Comparison of ENCODE assay signal across 26 cellular contexts in genomic region chr2:107576991-107577390, GRCh38.
"Had no signal": no experiment of that assay in that cellular context is flagged by ENCODE, and none has a peak within 500 bp of the region (broad histone marks: within the 10 kb centered on the region; RNA-seq: fewer than 3 reads in every experiment).

No MANE protein-coding gene starts in this region.

- H3K36me3 Mint-ChIP-seq: activated CD4-positive, alpha-beta memory T cell treated with anti-CD3 and anti-CD28 coated beads for 36 hours; activated CD8-positive, alpha-beta memory T cell treated with anti-CD3 and anti-CD28 coated beads, Interleukin-2, amount 10 ng/mL, durations not matched to agents 7 days and 5 days; activated naive CD8-positive, alpha-beta T cell had no signal

- H3K4me3 Mint-ChIP-seq: activated CD4-positive, alpha-beta memory T cell treated with anti-CD3 and anti-CD28 coated beads for 36 hours; activated CD4-positive, alpha-beta T cell treated with anti-CD3 and anti-CD28 coated beads for 36 hours; activated CD4-positive, alpha-beta T cell treated with anti-CD3 and anti-CD28 coated beads, Interleukin-2, amount 10 ng/mL, durations not matched to agents 24 days and 14 days; activated CD8-positive, alpha-beta memory T cell treated with anti-CD3 and anti-CD28 coated beads, Interleukin-2, amount 10 ng/mL, durations not matched to agents 7 days and 5 days; activated CD8-positive, alpha-beta T cell treated with anti-CD3 and anti-CD28 coated beads, Interleukin-2, amount 10 ng/mL, durations not matched to agents 7 days and 5 days; activated naive CD8-positive, alpha-beta T cell; activated T-helper 1 cell treated with anti-CD3 and anti-CD28 coated beads, Interleukin-12 subunit alpha, Interleukin-12 subunit beta, Interleukin-2, Interleukin-4 antibody, amounts not matched to agents 30 ng/mL and 10 ng/mL and 1 ng/mL, durations not matched to agents 14 hours and 24 hours and 36 hours; endodermal cell had no signal

- H3K36me3 ChIP-seq: colonic mucosa had no signal

- H3K4me3 ChIP-seq: body of pancreas, colonic mucosa had no signal

- DNase-seq: activated CD4-positive, alpha-beta memory T cell treated with anti-CD3 and anti-CD28 coated beads for 36 hours; activated CD4-positive, alpha-beta T cell treated with anti-CD3 and anti-CD28 coated beads for 36 hours; activated CD4-positive, alpha-beta T cell treated with anti-CD3 and anti-CD28 coated beads, Interleukin-2, amount 10 ng/mL, durations not matched to agents 24 days and 14 days; activated CD4-positive, CD25-positive, alpha-beta regulatory T cell; activated CD4-positive, CD25-positive, alpha-beta regulatory T cell treated with anti-CD3 and anti-CD28 coated beads, Interleukin-2, amount 50 U/mL, for 72 hours; activated CD8-positive, alpha-beta memory T cell treated with anti-CD3 and anti-CD28 coated beads, Interleukin-2, amount 10 ng/mL, durations not matched to agents 7 days and 5 days; activated CD8-positive, alpha-beta memory T cell treated with anti-CD3 and anti-CD28 coated beads, Interleukin-2, amount 50 U/mL, for 4 hours; activated CD8-positive, alpha-beta T cell treated with anti-CD3 and anti-CD28 coated beads, Interleukin-2, amount 10 ng/mL, durations not matched to agents 7 days and 5 days; activated gamma-delta T cell; activated naive CD4-positive, alpha-beta T cell; activated naive CD4-positive, alpha-beta T cell treated with anti-CD3 and anti-CD28 coated beads, Interleukin-2, amount 50 U/mL, for 16 hours; activated T-cell treated with anti-CD3 and anti-CD28 coated beads, Interleukin-2, amount 50 U/mL, for 1 hour; activated T-cell treated with anti-CD3 and anti-CD28 coated beads, Interleukin-2, amount 50 U/mL, for 48 hours; amniotic stem cell; anterior cingulate cortex; body of pancreas; cerebellar nuclear complex; colonic mucosa; effector memory CD4-positive, alpha-beta T cell; endodermal cell; foreskin fibroblast; T-helper 2 cell had no signal

- H3K4me1 ChIP-seq: body of pancreas, colonic mucosa had no signal

- H3K4me1 Mint-ChIP-seq: activated CD4-positive, alpha-beta T cell treated with anti-CD3 and anti-CD28 coated beads for 36 hours; activated CD4-positive, alpha-beta T cell treated with anti-CD3 and anti-CD28 coated beads, Interleukin-2, amount 10 ng/mL, durations not matched to agents 24 days and 14 days; activated CD8-positive, alpha-beta memory T cell treated with anti-CD3 and anti-CD28 coated beads, Interleukin-2, amount 10 ng/mL, durations not matched to agents 7 days and 5 days; endodermal cell had no signal

- H3K27me3 ChIP-seq: body of pancreas, colonic mucosa had no signal

- H3K9me3 Mint-ChIP-seq: activated CD4-positive, alpha-beta memory T cell treated with anti-CD3 and anti-CD28 coated beads for 36 hours; activated CD4-positive, alpha-beta T cell treated with anti-CD3 and anti-CD28 coated beads, Interleukin-2, amount 10 ng/mL, durations not matched to agents 24 days and 14 days; activated T-helper 1 cell treated with anti-CD3 and anti-CD28 coated beads, Interleukin-12 subunit alpha, Interleukin-12 subunit beta, Interleukin-2, Interleukin-4 antibody, amounts not matched to agents 30 ng/mL and 10 ng/mL and 1 ng/mL, durations not matched to agents 14 hours and 24 hours and 36 hours; activated T-helper 2 cell treated with anti-CD3 and anti-CD28 coated beads, Interferon-gamma antibody, Interleukin-2, Interleukin-4, amounts not matched to agents 10 μg/mL and 5 μg/mL and 100 μg/mL, durations not matched to agents 14 hours and 24 hours and 36 hours had no signal

- H3K27me3 Mint-ChIP-seq: activated CD4-positive, alpha-beta memory T cell treated with anti-CD3 and anti-CD28 coated beads for 36 hours; activated CD4-positive, alpha-beta T cell treated with anti-CD3 and anti-CD28 coated beads for 36 hours; activated CD4-positive, alpha-beta T cell treated with anti-CD3 and anti-CD28 coated beads, Interleukin-2, amount 10 ng/mL, durations not matched to agents 24 days and 14 days; activated CD8-positive, alpha-beta memory T cell treated with anti-CD3 and anti-CD28 coated beads, Interleukin-2, amount 10 ng/mL, durations not matched to agents 7 days and 5 days; activated naive CD8-positive, alpha-beta T cell had no signal

- ATAC-seq: activated CD4-positive, alpha-beta T cell treated with anti-CD3 and anti-CD28 coated beads for 36 hours; activated CD8-positive, alpha-beta memory T cell treated with anti-CD3 and anti-CD28 coated beads, Interleukin-2, amount 10 ng/mL, durations not matched to agents 7 days and 5 days; activated CD8-positive, alpha-beta T cell treated with anti-CD3 and anti-CD28 coated beads, Interleukin-2, amount 10 ng/mL, durations not matched to agents 7 days and 5 days; body of pancreas; esophagus mucosa had no signal

- H3K27ac Mint-ChIP-seq: activated CD4-positive, alpha-beta memory T cell treated with anti-CD3 and anti-CD28 coated beads for 36 hours; activated CD4-positive, alpha-beta T cell treated with anti-CD3 and anti-CD28 coated beads for 36 hours; activated CD4-positive, alpha-beta T cell treated with anti-CD3 and anti-CD28 coated beads, Interleukin-2, amount 10 ng/mL, durations not matched to agents 24 days and 14 days; activated CD8-positive, alpha-beta memory T cell treated with anti-CD3 and anti-CD28 coated beads, Interleukin-2, amount 10 ng/mL, durations not matched to agents 7 days and 5 days; activated CD8-positive, alpha-beta T cell treated with anti-CD3 and anti-CD28 coated beads, Interleukin-2, amount 10 ng/mL, durations not matched to agents 7 days and 5 days; activated naive CD8-positive, alpha-beta T cell; activated T-helper 1 cell treated with anti-CD3 and anti-CD28 coated beads, Interleukin-12 subunit alpha, Interleukin-12 subunit beta, Interleukin-2, Interleukin-4 antibody, amounts not matched to agents 30 ng/mL and 10 ng/mL and 1 ng/mL, durations not matched to agents 14 hours and 24 hours and 36 hours; activated T-helper 2 cell treated with anti-CD3 and anti-CD28 coated beads, Interferon-gamma antibody, Interleukin-2, Interleukin-4, amounts not matched to agents 10 μg/mL and 5 μg/mL and 100 μg/mL, durations not matched to agents 14 hours and 24 hours and 36 hours; endodermal cell had no signal

- H3K27ac ChIP-seq: body of pancreas, colonic mucosa had no signal

- H3K9me3 ChIP-seq: body of pancreas, colonic mucosa had no signal
